In the genomic region with DNA sequence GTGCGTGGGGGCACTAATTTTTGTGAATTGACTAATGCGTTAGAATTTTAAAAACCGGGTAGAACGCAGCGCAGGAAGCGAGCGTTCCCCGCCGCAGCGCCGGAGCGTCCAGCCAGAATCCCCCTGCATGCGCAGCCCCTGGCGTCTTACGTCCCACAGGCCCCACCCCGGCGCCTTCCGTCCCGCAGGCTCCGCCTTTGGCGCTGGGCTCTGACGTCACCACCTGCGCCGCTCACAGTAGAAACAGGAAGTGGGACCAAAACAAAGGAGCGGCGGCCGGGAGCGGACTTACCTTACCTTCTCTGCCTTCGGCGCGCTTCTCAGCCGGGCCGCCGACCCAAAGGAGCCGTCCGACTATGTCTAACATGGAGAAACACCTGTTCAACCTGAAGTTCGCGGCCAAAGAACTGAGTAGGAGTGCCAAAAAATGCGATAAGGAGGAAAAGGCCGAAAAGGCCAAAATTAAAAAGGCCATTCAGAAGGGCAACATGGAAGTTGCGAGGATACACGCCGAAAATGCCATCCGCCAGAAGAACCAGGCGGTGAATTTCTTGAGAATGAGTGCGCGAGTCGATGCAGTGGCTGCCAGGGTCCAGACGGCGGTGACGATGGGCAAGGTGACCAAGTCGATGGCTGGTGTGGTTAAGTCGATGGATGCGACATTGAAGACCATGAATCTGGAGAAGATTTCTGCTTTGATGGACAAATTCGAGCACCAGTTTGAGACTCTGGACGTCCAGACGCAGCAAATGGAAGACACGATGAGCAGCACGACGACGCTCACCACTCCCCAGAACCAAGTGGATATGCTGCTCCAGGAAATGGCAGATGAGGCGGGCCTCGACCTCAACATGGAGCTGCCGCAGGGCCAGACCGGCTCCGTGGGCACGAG, we compare ENCODE assay signal across 8 cellular contexts. TPM values are rescaled to one million over a fixed set of nuclear protein-coding genes. Genes with fewer than 3 reads are reported as not detected.
A peak's percentile ranks its signal among the peaks of the same experiment; 100 is the strongest.
DNase-seq lines count a peak whose midpoint lies in the region; ATAC-seq, FAIRE-seq and TF ChIP-seq lines count a peak whose summit lies in the region.

A gene with protein sequence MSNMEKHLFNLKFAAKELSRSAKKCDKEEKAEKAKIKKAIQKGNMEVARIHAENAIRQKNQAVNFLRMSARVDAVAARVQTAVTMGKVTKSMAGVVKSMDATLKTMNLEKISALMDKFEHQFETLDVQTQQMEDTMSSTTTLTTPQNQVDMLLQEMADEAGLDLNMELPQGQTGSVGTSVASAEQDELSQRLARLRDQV (plus strand): TSS at position 258 of the 892 bp plus-strand sequence. CDS start 99 bp downstream, at position 357.

- H3K27me3 Mint-ChIP-seq in nephron progenitor cell (ENCODE audit: low read depth, poor library complexity) = peaks cover 4% of the 10 kb centered on the region
- no peaks in the 10 kb centered on the region for H3K27me3 Mint-ChIP-seq in stimulated activated naive CD8-positive, alpha-beta T cell treated with anti-CD3 and anti-CD28 coated beads, Interleukin-15, amount 100 ng/mL, for 72 hours

- TF ChIP-seq POLR2A in H54 (IDR thresholded peaks at IDR 0.05; ENCODE audit: low read depth, low read length) = peak; percentile 91

- H3K4me3 Mint-ChIP-seq in nephron progenitor cell = peak within 1 kb of the TSS; percentile 99
- H3K4me3 Mint-ChIP-seq in stimulated activated naive CD8-positive, alpha-beta T cell treated with anti-CD3 and anti-CD28 coated beads, Interleukin-15, amount 100 ng/mL, for 72 hours = peak within 1 kb of the TSS; percentile 100

- H3K36me3 Mint-ChIP-seq in nephron progenitor cell (ENCODE audit: low read depth) = peaks cover 4% of the 10 kb centered on the region

- H3K27ac Mint-ChIP-seq in nephron progenitor cell = peak within 1 kb of the TSS; percentile 100
- H3K27ac Mint-ChIP-seq in stimulated activated naive CD8-positive, alpha-beta T cell treated with anti-CD3 and anti-CD28 coated beads, Interleukin-15, amount 100 ng/mL, for 72 hours = peak within 1 kb of the TSS; percentile 100

- peak; percentile 96 for ATAC-seq in stimulated activated naive CD8-positive, alpha-beta T cell treated with anti-CD3 and anti-CD28 coated beads, Interleukin-15, amount 100 ng/mL, for 72 hours

- DNase-seq in EL = peak; percentile 96
- DNase-seq in H54 (ENCODE audit: insufficient read length, low spot score) = peak; percentile 78
- peak; percentile 95 for DNase-seq in M059J (ENCODE audit: low read depth)
- DNase-seq in SHP77 (lab: John Stamatoyannopoulos, UW) = peak; percentile 89 to 91
- peak; percentile 99 for DNase-seq in activated effector memory CD4-positive, alpha-beta T cell treated with anti-CD3 and anti-CD28 coated beads, Interleukin-2, amount 50 U/mL, for 16 hours
- DNase-seq in fibroblast of the aortic adventitia (ENCODE audit: low read depth) = peak; percentile 98
- DNase-seq in nephron progenitor cell = peak; percentile 98
- DNase-seq in stimulated activated naive CD8-positive, alpha-beta T cell treated with anti-CD3 and anti-CD28 coated beads, Interleukin-15, amount 100 ng/mL, for 72 hours = peak; percentile 93 to 96

- no peaks in the 10 kb centered on the region for H3K9me3 Mint-ChIP-seq in nephron progenitor cell
- no peaks in the 10 kb centered on the region for H3K9me3 Mint-ChIP-seq in stimulated activated naive CD8-positive, alpha-beta T cell treated with anti-CD3 and anti-CD28 coated beads, Interleukin-15, amount 100 ng/mL, for 72 hours

- no peak for TF ChIP-seq CTCF in fibroblast of the aortic adventitia (IDR thresholded peaks at IDR 0.05; ENCODE audit: insufficient read depth, low read length)
- TF ChIP-seq CTCF in nephron progenitor cell (IDR thresholded peaks at IDR 0.05) = no peak

- H3K4me3 ChIP-seq in fibroblast of the aortic adventitia (ENCODE audit: low read depth, low read length) = peak within 1 kb of the TSS; percentile 99

- peak; percentile 75 for FAIRE-seq in H54 (lab: Jason Lieb, UNC)

- H3K4me1 Mint-ChIP-seq in nephron progenitor cell = peaks cover 58% of the 10 kb centered on the region
- H3K4me1 Mint-ChIP-seq in stimulated activated naive CD8-positive, alpha-beta T cell treated with anti-CD3 and anti-CD28 coated beads, Interleukin-15, amount 100 ng/mL, for 72 hours = peaks cover 43% of the 10 kb centered on the region

RNA-seq across cellular contexts. Expression of the gene that starts here (rescaled TPM):
- total RNA-seq in M059J (2014; rRNA removed; shearing (Covaris generic)) = 33.0 and 50.2 TPM in 2 replicates
- 34.5 and 61.7 TPM in 2 replicates for total RNA-seq in fibroblast of the aortic adventitia (ENCODE audit: low replicate concordance)

Comparison
In these comparisons a context has a peak if more than half of its experiments do, and no peak if none do; other contexts are left out.
1. Peak in every context shown above with its lines: DNase-seq, ATAC-seq and H3K4me3 ChIP-seq.